ENCODE assay signal across 1 cellular context in genomic region chrX:153310901-153311300, GRCh38.
TF ChIP-seq lines count a peak whose summit lies in the region.

No MANE protein-coding gene starts in this region.

TF ChIP-seq in H1, 55 proteins besides CTCF, POLR2A, EP300 and RAD21:
- TF ChIP-seq E2F6 (IDR thresholded peaks at IDR 0.05) (peak; percentile 32; the same call in 1 of the 2 replicates), ZNF274 (IDR thresholded peaks at IDR 0.05; ENCODE audit: borderline replicate concordance, extremely low read depth, low read length) (no peak), ATF2 (IDR thresholded peaks at IDR 0.05; ENCODE audit: low read length) (no peak), POU5F1 (IDR thresholded peaks at IDR 0.05; ENCODE audit: low read depth, low read length) (no peak), KDM4A (IDR thresholded peaks at IDR 0.05; ENCODE audit: low read depth, low read length, severe bottlenecking) (no peak), RFX5 (IDR thresholded peaks at IDR 0.05; ENCODE audit: borderline replicate concordance, low read depth, low read length) (no peak)
- TF ChIP-seq, protein P1, sequence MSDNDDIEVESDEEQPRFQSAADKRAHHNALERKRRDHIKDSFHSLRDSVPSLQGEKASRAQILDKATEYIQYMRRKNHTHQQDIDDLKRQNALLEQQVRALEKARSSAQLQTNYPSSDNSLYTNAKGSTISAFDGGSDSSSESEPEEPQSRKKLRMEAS (IDR thresholded peaks at IDR 0.05), result peak; percentile 55; the same call in 1 of the 2 replicates
